Comparison of ENCODE assay signal across 17 cellular contexts in the genomic region with DNA sequence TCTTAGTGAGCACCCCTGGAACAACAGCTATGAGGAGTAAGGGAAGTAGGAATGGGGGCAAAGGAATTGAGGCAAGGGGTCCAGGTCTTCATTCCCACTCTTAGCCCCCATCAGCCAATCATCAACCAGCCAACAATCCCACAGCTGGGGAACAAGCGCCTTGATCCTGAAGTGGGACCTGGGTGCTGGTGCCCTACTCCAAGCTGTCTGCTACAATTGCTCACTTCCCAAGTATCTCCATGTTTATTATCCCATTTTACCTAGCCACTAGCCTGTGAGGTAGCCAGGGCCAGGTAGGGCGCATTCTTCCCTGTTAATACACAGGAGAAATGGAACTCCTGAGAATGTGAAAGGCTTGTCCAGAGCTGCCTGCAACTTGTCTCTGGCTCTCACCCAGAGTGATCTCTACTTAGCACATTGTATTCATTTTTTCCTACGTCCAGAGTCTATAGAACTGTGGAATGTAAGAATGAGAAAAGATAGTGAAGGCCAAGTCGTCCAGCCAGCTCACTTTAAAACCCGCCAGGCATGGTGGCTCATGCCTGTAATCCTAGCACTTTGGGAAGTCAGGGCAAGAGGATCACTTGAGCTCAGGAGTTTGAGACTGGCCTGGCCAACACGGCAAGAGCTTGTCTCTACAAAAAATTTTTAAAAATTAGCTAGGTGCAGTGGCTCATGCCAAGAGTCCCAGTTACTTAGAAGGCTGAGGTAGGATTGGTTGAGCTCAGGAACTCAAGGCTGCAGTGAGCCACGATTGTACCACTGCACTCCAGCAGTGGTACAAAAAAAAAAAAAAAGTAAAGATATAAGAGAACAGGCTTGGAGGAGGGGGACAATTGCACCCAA. TPM values are rescaled to one million over a fixed set of nuclear protein-coding genes. Genes with fewer than 3 reads are reported as not detected.
A peak's percentile ranks its signal among the peaks of the same experiment; 100 is the strongest.
DNase-seq lines count a peak whose midpoint lies in the region; ATAC-seq, FAIRE-seq and TF ChIP-seq lines count a peak whose summit lies in the region.
"Had no signal": no experiment of that assay in that cellular context is flagged by ENCODE, and none has a peak within 500 bp of the region (broad histone marks: within the 10 kb centered on the region; RNA-seq: fewer than 3 reads in every experiment).

No MANE protein-coding gene starts in this region.

- no peak overlapping the region for H3K9ac ChIP-seq in astrocyte (ENCODE audit: low read length)

- no peak for FAIRE-seq in astrocyte (lab: Jason Lieb, UNC)

- no peak for TF ChIP-seq CTCF in astrocyte (IDR thresholded peaks at IDR 0.05; ENCODE audit: insufficient read depth, low read depth, low read length)

- H3K9me3 ChIP-seq in astrocyte (ENCODE audit: insufficient read depth, low read depth, low read length), result no peaks in the 10 kb centered on the region
- H3K9me3 ChIP-seq: BE2C had no signal

- peaks cover 30% of the 10 kb centered on the region for H3K4me1 ChIP-seq in astrocyte (ENCODE audit: insufficient read depth, low read length)
- H3K4me1 ChIP-seq: BE2C had no signal

- H3K4me3 Mint-ChIP-seq in activated naive CD4-positive, alpha-beta T cell treated with anti-CD3 and anti-CD28 coated beads, Interleukin-2, amount 10 ng/mL, durations not matched to agents 7 days and 5 days, result no peak overlapping the region
- H3K4me3 Mint-ChIP-seq in astrocyte (ENCODE audit: unreplicated experiment), result no peak overlapping the region
- no peak overlapping the region for H3K4me3 Mint-ChIP-seq in stimulated activated memory B cell treated with anti-CD40 and anti-IgM and Interleukin-4, amounts not matched to agents 10 μg/mL and 1 μg/mL and 100 μg/mL, for 72 hours
- H3K4me3 Mint-ChIP-seq: activated naive CD8-positive, alpha-beta T cell treated with anti-CD3 and anti-CD28 coated beads, Interleukin-2, amount 10 ng/mL, durations not matched to agents 7 days and 5 days had no signal

- no peaks in the 10 kb centered on the region for H3K9me3 Mint-ChIP-seq in activated naive CD4-positive, alpha-beta T cell treated with anti-CD3 and anti-CD28 coated beads, Interleukin-2, amount 10 ng/mL, durations not matched to agents 7 days and 5 days
- no peaks in the 10 kb centered on the region for H3K9me3 Mint-ChIP-seq in astrocyte (ENCODE audit: unreplicated experiment)
- no peaks in the 10 kb centered on the region for H3K9me3 Mint-ChIP-seq in stimulated activated memory B cell treated with anti-CD40 and anti-IgM and Interleukin-4, amounts not matched to agents 10 μg/mL and 1 μg/mL and 100 μg/mL, for 72 hours
- H3K9me3 Mint-ChIP-seq: activated naive CD8-positive, alpha-beta T cell treated with anti-CD3 and anti-CD28 coated beads, Interleukin-2, amount 10 ng/mL, durations not matched to agents 7 days and 5 days had no signal

- no peaks in the 10 kb centered on the region for H3K27me3 ChIP-seq in astrocyte (ENCODE audit: insufficient read depth, low read length)
- H3K27me3 ChIP-seq: BE2C had no signal

- no peak overlapping the region for H3K27ac ChIP-seq in astrocyte (ENCODE audit: low read depth, low read length)
- H3K27ac ChIP-seq: HL-60 had no signal

- no peak overlapping the region for H3K4me3 ChIP-seq in astrocyte (ENCODE audit: insufficient read depth, low read depth, low read length)

- H3K4me2 ChIP-seq in astrocyte (ENCODE audit: low read length), result no peak overlapping the region

- H3K36me3 ChIP-seq in astrocyte (ENCODE audit: insufficient read depth, low read length), result no peaks in the 10 kb centered on the region
- H3K36me3 ChIP-seq: BE2C had no signal

- ATAC-seq in stimulated activated memory B cell treated with anti-CD40 and anti-IgM and Interleukin-4, amounts not matched to agents 10 μg/mL and 1 μg/mL and 100 μg/mL, for 72 hours, result no peak
- ATAC-seq in GM21360 (IDR thresholded peaks at IDR 0.05; ENCODE audit: unreplicated experiment), result no peak

- no peaks in the 10 kb centered on the region for H4K20me1 ChIP-seq in astrocyte (ENCODE audit: insufficient read depth, low read length)

- peak overlapping the region; percentile 12 for H3K27ac Mint-ChIP-seq in activated naive CD4-positive, alpha-beta T cell treated with anti-CD3 and anti-CD28 coated beads, Interleukin-2, amount 10 ng/mL, durations not matched to agents 7 days and 5 days
- no peak overlapping the region for H3K27ac Mint-ChIP-seq in astrocyte (ENCODE audit: unreplicated experiment)
- H3K27ac Mint-ChIP-seq in stimulated activated memory B cell treated with anti-CD40 and anti-IgM and Interleukin-4, amounts not matched to agents 10 μg/mL and 1 μg/mL and 100 μg/mL, for 72 hours, result peak overlapping the region; percentile 87
- H3K27ac Mint-ChIP-seq: activated naive CD8-positive, alpha-beta T cell treated with anti-CD3 and anti-CD28 coated beads, Interleukin-2, amount 10 ng/mL, durations not matched to agents 7 days and 5 days had no signal

- H3K27me3 Mint-ChIP-seq in activated naive CD4-positive, alpha-beta T cell treated with anti-CD3 and anti-CD28 coated beads, Interleukin-2, amount 10 ng/mL, durations not matched to agents 7 days and 5 days, result peaks cover 7% of the 10 kb centered on the region
- peaks cover 5% of the 10 kb centered on the region for H3K27me3 Mint-ChIP-seq in astrocyte (ENCODE audit: low read depth, unreplicated experiment)
- H3K27me3 Mint-ChIP-seq in stimulated activated memory B cell treated with anti-CD40 and anti-IgM and Interleukin-4, amounts not matched to agents 10 μg/mL and 1 μg/mL and 100 μg/mL, for 72 hours, result no peaks in the 10 kb centered on the region

- H3K36me3 Mint-ChIP-seq in activated naive CD4-positive, alpha-beta T cell treated with anti-CD3 and anti-CD28 coated beads, Interleukin-2, amount 10 ng/mL, durations not matched to agents 7 days and 5 days, result peaks cover 4% of the 10 kb centered on the region
- H3K36me3 Mint-ChIP-seq in astrocyte (ENCODE audit: low read depth, unreplicated experiment), result no peaks in the 10 kb centered on the region
- H3K36me3 Mint-ChIP-seq in stimulated activated memory B cell treated with anti-CD40 and anti-IgM and Interleukin-4, amounts not matched to agents 10 μg/mL and 1 μg/mL and 100 μg/mL, for 72 hours, result no peaks in the 10 kb centered on the region
- H3K36me3 Mint-ChIP-seq: activated naive CD8-positive, alpha-beta T cell treated with anti-CD3 and anti-CD28 coated beads, Interleukin-2, amount 10 ng/mL, durations not matched to agents 7 days and 5 days had no signal

- H3K79me2 ChIP-seq in astrocyte (ENCODE audit: insufficient read depth, low read length), result no peaks in the 10 kb centered on the region

- CTCF ChIA-PET in activated naive CD4-positive, alpha-beta T cell treated with anti-CD3 and anti-CD28 coated beads, Interleukin-2, amount 10 ng/mL, durations not matched to agents 7 days and 5 days (lab: Charles Lee), result interaction anchor here (1.2 to 3.2 kb wide), 4 partner anchors 13 to 72 kb away, joined by 5 to 13 read pairs (median 6); no protein-coding TSS in a partner anchor

- no peak overlapping the region for H2AFZ ChIP-seq in astrocyte (ENCODE audit: low read depth, low read length)

- H3K4me1 Mint-ChIP-seq in activated naive CD4-positive, alpha-beta T cell treated with anti-CD3 and anti-CD28 coated beads, Interleukin-2, amount 10 ng/mL, durations not matched to agents 7 days and 5 days, result peaks cover 77% of the 10 kb centered on the region
- peaks cover 11% of the 10 kb centered on the region for H3K4me1 Mint-ChIP-seq in astrocyte (ENCODE audit: low read depth, unreplicated experiment)
- H3K4me1 Mint-ChIP-seq in stimulated activated memory B cell treated with anti-CD40 and anti-IgM and Interleukin-4, amounts not matched to agents 10 μg/mL and 1 μg/mL and 100 μg/mL, for 72 hours, result peaks cover 32% of the 10 kb centered on the region

- no peak for DNase-seq in activated naive CD4-positive, alpha-beta T cell treated with anti-CD3 and anti-CD28 coated beads, Interleukin-2, amount 10 ng/mL, durations not matched to agents 7 days and 5 days
- DNase-seq in activated naive CD4-positive, alpha-beta T cell treated with Interleukin-2 at 50 U/mL for 16 hours, result no peak
- DNase-seq in astrocyte (ENCODE audit: low read depth), result peak; percentile 85
- peak; percentile 52 for DNase-seq in fibroblast of the conjunctiva (ENCODE audit: low read depth)
- no peak for DNase-seq in NCI-H2107 (lab: John Stamatoyannopoulos, UW)
- DNase-seq in HuH-7.5 (ENCODE audit: low spot score), result no peak
- DNase-seq: activated CD4-positive, CD25-positive, alpha-beta regulatory T cell; activated naive CD8-positive, alpha-beta T cell treated with anti-CD3 and anti-CD28 coated beads, Interleukin-2, amount 10 ng/mL, durations not matched to agents 7 days and 5 days; BE2C; GDM1; NCI-H446 treated with DMSO at 0.1 percent for 48 hours; occipital lobe; stimulated activated CD4-positive, alpha-beta T cell treated with anti-CD3 and anti-CD28 coated beads, Interleukin-2, amount 100 ng/mL, for 48 hours had no signal

RNA-seq across cellular contexts. Expression of gene DNAJC18, which starts 6.2 kb away (rescaled TPM):
- total RNA-seq in astrocyte, result 18.8 and 21.4 TPM in 2 replicates

RNA-seq across cellular contexts. Expression of gene ECSCR, which starts 17.0 kb away (rescaled TPM):
- total RNA-seq in astrocyte, result 0.96 and 1.00 TPM in 2 replicates
- total RNA-seq: activated naive CD8-positive, alpha-beta T cell treated with anti-CD3 and anti-CD28 coated beads, Interleukin-2, amount 10 ng/mL, durations not matched to agents 7 days and 5 days had no signal

RNA-seq across cellular contexts. Expression of gene SMIM33, which starts 25.3 kb away (rescaled TPM):
- total RNA-seq in astrocyte, result not detected in 2 replicates
- total RNA-seq: occipital lobe, subcutaneous adipose tissue had no signal

RNA-seq across cellular contexts. Expression of gene STING1, which starts 37.0 kb away (rescaled TPM):
- total RNA-seq in astrocyte, result 1.8 and 3.3 TPM in 2 replicates

RNA-seq across cellular contexts. Expression of gene SPATA24, which starts 41.7 kb away (rescaled TPM):
- total RNA-seq in astrocyte, result 4.5 and 5.2 TPM in 2 replicates

Comparison
In these comparisons a context has a peak if more than half of its experiments do, and no peak if none do; other contexts are left out.
1. DNase-seq: peak in astrocyte (single experiment) and fibroblast of the conjunctiva (single experiment); none in activated naive CD4-positive, alpha-beta T cell treated with anti-CD3 and anti-CD28 coated beads, Interleukin-2, amount 10 ng/mL, durations not matched to agents 7 days and 5 days (single experiment), activated naive CD4-positive, alpha-beta T cell treated with Interleukin-2 at 50 U/mL for 16 hours (single experiment), NCI-H2107 (single experiment) and HuH-7.5 (single experiment).